ENCODE assay signal across 1 cellular context in the genomic region with DNA sequence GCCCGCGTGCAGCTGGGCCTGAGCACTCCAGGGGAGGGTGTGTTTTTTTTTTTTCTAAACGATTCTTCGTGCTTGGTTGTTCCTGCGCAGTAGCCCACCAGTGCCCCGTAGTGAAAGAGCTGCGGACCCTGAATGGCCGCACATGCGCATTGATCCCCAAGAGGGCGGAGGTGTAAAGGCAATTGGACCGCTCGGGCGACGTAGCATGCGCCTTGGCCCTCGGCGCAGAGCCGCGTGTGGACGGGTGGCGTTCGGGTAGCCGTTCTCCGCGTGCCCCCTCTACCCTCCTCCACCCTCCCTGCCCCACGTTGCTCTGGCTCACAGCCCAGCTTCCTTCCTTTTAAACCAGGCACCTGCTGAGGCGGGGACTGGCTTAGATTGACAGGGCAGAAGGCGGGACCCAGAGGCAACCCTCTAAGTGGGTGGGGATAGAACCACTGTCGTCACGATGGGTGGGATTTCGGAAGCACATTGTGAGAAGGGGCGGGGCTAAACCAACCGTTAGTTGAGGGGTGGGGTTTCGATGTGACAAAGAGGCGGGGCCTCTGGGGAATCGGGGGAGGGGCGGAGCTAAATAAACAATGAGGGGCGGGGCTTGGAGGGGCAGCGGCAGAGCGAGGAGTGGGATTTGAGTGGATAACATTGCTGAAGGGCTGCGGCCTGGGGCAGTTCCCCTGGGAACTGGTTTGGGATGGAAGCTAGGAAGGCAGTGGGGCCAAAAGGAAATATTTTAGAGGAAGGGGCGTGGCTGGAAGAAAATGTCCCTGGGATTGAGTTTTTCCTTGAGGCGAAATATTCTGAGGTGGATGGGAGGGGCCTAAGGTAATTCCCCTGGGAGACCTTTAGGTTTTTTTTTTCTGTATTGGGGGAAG.
TF ChIP-seq lines count a peak whose summit lies in the region.

No MANE protein-coding gene starts in this region.

TF ChIP-seq in H1, 55 proteins besides CTCF, POLR2A, EP300 and RAD21:
- no peak for TF ChIP-seq KDM1A (IDR thresholded peaks at IDR 0.05; ENCODE audit: borderline replicate concordance, low read length)
- peak; percentile 94 for TF ChIP-seq SP4 (IDR thresholded peaks at IDR 0.05; ENCODE audit: low read length)
- TF ChIP-seq BCL11A (IDR thresholded peaks at IDR 0.05; ENCODE audit: low read depth in 2 of 2, low read length in 2 of 2), result no peak
- TF ChIP-seq RFX5 (IDR thresholded peaks at IDR 0.05; ENCODE audit: borderline replicate concordance, low read depth, low read length), result no peak
- TF ChIP-seq JUN (IDR thresholded peaks at IDR 0.05; ENCODE audit: low read depth, low read length), result no peak
- no peak for TF ChIP-seq ZNF274 (IDR thresholded peaks at IDR 0.05; ENCODE audit: borderline replicate concordance, extremely low read depth, low read length)
- TF ChIP-seq SIRT6 (IDR thresholded peaks at IDR 0.05; ENCODE audit: low read length), result peak; percentile 52
- no peak for TF ChIP-seq GABPA (IDR thresholded peaks at IDR 0.05; ENCODE audit: borderline replicate concordance, insufficient read depth, low read length)
- no peak for TF ChIP-seq BRCA1 (IDR thresholded peaks at IDR 0.05; ENCODE audit: low read depth, low read length)
- no peak for TF ChIP-seq NRF1 (IDR thresholded peaks at IDR 0.05; ENCODE audit: low read depth, low read length)
- TF ChIP-seq, protein P1, sequence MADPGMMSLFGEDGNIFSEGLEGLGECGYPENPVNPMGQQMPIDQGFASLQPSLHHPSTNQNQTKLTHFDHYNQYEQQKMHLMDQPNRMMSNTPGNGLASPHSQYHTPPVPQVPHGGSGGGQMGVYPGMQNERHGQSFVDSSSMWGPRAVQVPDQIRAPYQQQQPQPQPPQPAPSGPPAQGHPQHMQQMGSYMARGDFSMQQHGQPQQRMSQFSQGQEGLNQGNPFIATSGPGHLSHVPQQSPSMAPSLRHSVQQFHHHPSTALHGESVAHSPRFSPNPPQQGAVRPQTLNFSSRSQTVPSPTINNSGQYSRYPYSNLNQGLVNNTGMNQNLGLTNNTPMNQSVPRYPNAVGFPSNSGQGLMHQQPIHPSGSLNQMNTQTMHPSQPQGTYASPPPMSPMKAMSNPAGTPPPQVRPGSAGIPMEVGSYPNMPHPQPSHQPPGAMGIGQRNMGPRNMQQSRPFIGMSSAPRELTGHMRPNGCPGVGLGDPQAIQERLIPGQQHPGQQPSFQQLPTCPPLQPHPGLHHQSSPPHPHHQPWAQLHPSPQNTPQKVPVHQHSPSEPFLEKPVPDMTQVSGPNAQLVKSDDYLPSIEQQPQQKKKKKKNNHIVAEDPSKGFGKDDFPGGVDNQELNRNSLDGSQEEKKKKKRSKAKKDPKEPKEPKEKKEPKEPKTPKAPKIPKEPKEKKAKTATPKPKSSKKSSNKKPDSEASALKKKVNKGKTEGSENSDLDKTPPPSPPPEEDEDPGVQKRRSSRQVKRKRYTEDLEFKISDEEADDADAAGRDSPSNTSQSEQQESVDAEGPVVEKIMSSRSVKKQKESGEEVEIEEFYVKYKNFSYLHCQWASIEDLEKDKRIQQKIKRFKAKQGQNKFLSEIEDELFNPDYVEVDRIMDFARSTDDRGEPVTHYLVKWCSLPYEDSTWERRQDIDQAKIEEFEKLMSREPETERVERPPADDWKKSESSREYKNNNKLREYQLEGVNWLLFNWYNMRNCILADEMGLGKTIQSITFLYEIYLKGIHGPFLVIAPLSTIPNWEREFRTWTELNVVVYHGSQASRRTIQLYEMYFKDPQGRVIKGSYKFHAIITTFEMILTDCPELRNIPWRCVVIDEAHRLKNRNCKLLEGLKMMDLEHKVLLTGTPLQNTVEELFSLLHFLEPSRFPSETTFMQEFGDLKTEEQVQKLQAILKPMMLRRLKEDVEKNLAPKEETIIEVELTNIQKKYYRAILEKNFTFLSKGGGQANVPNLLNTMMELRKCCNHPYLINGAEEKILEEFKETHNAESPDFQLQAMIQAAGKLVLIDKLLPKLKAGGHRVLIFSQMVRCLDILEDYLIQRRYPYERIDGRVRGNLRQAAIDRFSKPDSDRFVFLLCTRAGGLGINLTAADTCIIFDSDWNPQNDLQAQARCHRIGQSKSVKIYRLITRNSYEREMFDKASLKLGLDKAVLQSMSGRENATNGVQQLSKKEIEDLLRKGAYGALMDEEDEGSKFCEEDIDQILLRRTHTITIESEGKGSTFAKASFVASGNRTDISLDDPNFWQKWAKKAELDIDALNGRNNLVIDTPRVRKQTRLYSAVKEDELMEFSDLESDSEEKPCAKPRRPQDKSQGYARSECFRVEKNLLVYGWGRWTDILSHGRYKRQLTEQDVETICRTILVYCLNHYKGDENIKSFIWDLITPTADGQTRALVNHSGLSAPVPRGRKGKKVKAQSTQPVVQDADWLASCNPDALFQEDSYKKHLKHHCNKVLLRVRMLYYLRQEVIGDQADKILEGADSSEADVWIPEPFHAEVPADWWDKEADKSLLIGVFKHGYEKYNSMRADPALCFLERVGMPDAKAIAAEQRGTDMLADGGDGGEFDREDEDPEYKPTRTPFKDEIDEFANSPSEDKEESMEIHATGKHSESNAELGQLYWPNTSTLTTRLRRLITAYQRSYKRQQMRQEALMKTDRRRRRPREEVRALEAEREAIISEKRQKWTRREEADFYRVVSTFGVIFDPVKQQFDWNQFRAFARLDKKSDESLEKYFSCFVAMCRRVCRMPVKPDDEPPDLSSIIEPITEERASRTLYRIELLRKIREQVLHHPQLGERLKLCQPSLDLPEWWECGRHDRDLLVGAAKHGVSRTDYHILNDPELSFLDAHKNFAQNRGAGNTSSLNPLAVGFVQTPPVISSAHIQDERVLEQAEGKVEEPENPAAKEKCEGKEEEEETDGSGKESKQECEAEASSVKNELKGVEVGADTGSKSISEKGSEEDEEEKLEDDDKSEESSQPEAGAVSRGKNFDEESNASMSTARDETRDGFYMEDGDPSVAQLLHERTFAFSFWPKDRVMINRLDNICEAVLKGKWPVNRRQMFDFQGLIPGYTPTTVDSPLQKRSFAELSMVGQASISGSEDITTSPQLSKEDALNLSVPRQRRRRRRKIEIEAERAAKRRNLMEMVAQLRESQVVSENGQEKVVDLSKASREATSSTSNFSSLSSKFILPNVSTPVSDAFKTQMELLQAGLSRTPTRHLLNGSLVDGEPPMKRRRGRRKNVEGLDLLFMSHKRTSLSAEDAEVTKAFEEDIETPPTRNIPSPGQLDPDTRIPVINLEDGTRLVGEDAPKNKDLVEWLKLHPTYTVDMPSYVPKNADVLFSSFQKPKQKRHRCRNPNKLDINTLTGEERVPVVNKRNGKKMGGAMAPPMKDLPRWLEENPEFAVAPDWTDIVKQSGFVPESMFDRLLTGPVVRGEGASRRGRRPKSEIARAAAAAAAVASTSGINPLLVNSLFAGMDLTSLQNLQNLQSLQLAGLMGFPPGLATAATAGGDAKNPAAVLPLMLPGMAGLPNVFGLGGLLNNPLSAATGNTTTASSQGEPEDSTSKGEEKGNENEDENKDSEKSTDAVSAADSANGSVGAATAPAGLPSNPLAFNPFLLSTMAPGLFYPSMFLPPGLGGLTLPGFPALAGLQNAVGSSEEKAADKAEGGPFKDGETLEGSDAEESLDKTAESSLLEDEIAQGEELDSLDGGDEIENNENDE (IDR thresholded peaks at IDR 0.05; ENCODE audit: insufficient replicate concordance, low read length), result no peak
- TF ChIP-seq POLR2AphosphoS5 (IDR thresholded peaks at IDR 0.05; ENCODE audit: low read depth, low read length), result peak; percentile 99
- peak; percentile 83 for TF ChIP-seq TAF1 (IDR thresholded peaks at IDR 0.05; ENCODE audit: low read depth, low read length)
- no peak for TF ChIP-seq RXRA (IDR thresholded peaks at IDR 0.05; ENCODE audit: insufficient read depth, low read depth, low read length)
- TF ChIP-seq, protein P2, sequence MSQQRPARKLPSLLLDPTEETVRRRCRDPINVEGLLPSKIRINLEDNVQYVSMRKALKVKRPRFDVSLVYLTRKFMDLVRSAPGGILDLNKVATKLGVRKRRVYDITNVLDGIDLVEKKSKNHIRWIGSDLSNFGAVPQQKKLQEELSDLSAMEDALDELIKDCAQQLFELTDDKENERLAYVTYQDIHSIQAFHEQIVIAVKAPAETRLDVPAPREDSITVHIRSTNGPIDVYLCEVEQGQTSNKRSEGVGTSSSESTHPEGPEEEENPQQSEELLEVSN (IDR thresholded peaks at IDR 0.05), result peak; percentile 78; the same call in 1 of the 2 replicates
- no peak for TF ChIP-seq KDM4A (IDR thresholded peaks at IDR 0.05; ENCODE audit: low read depth, low read length, severe bottlenecking)
- TF ChIP-seq CHD2 (IDR thresholded peaks at IDR 0.05; ENCODE audit: low read length), result no peak
- TF ChIP-seq TCF12 (IDR thresholded peaks at IDR 0.05; ENCODE audit: low read depth, low read length), result no peak
- TF ChIP-seq, protein P3, sequence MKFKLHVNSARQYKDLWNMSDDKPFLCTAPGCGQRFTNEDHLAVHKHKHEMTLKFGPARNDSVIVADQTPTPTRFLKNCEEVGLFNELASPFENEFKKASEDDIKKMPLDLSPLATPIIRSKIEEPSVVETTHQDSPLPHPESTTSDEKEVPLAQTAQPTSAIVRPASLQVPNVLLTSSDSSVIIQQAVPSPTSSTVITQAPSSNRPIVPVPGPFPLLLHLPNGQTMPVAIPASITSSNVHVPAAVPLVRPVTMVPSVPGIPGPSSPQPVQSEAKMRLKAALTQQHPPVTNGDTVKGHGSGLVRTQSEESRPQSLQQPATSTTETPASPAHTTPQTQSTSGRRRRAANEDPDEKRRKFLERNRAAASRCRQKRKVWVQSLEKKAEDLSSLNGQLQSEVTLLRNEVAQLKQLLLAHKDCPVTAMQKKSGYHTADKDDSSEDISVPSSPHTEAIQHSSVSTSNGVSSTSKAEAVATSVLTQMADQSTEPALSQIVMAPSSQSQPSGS (IDR thresholded peaks at IDR 0.05; ENCODE audit: low read length), result peak; percentile 36; the same call in 1 of the 2 replicates
- TF ChIP-seq YY1 (IDR thresholded peaks at IDR 0.05; ENCODE audit: low read depth, low read length), result no peak
- TF ChIP-seq RBBP5 (IDR thresholded peaks at IDR 0.05; ENCODE audit: borderline replicate concordance, low read depth, low read length), result no peak
- no peak for TF ChIP-seq SP1 (IDR thresholded peaks at IDR 0.05; ENCODE audit: low read depth, low read length)
- peak; percentile 91 for TF ChIP-seq TAF7 (optimal IDR thresholded peaks at IDR 0.05; ENCODE audit: borderline replicate concordance, low read depth, low read length)
- TF ChIP-seq TEAD4 (IDR thresholded peaks at IDR 0.05; ENCODE audit: low read depth, low read length), result no peak
- no peak for TF ChIP-seq POU5F1 (IDR thresholded peaks at IDR 0.05; ENCODE audit: low read depth, low read length)
- no peak for TF ChIP-seq SRF (IDR thresholded peaks at IDR 0.05; ENCODE audit: low read depth, low read length)
- TF ChIP-seq NANOG (IDR thresholded peaks at IDR 0.05; ENCODE audit: insufficient read depth, low read depth, low read length, poor library complexity, severe bottlenecking), result no peak
- TF ChIP-seq SUZ12 (IDR thresholded peaks at IDR 0.05; ENCODE audit: low read length), result no peak
- peak; percentile 58 for TF ChIP-seq CREB1 (IDR thresholded peaks at IDR 0.05)
- TF ChIP-seq, protein P4, sequence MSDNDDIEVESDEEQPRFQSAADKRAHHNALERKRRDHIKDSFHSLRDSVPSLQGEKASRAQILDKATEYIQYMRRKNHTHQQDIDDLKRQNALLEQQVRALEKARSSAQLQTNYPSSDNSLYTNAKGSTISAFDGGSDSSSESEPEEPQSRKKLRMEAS (IDR thresholded peaks at IDR 0.05), result peak; percentile 92
- TF ChIP-seq CBX5 (IDR thresholded peaks at IDR 0.05; ENCODE audit: low read depth, low read length), result no peak
- TF ChIP-seq BACH1 (IDR thresholded peaks at IDR 0.05; ENCODE audit: low read length), result no peak
- no peak for TF ChIP-seq EGR1 (IDR thresholded peaks at IDR 0.05; ENCODE audit: borderline replicate concordance, low read depth, low read length)
- no peak for TF ChIP-seq RNF2 (IDR thresholded peaks at IDR 0.05; ENCODE audit: borderline replicate concordance, low read depth, low read length, missing control alignments, poor library complexity, severe bottlenecking)
- TF ChIP-seq HDAC6 (IDR thresholded peaks at IDR 0.05; ENCODE audit: low read depth, low read length), result no peak
- TF ChIP-seq TBP (IDR thresholded peaks at IDR 0.05; ENCODE audit: low read depth, low read length), result peak; percentile 95
- TF ChIP-seq, protein P5, sequence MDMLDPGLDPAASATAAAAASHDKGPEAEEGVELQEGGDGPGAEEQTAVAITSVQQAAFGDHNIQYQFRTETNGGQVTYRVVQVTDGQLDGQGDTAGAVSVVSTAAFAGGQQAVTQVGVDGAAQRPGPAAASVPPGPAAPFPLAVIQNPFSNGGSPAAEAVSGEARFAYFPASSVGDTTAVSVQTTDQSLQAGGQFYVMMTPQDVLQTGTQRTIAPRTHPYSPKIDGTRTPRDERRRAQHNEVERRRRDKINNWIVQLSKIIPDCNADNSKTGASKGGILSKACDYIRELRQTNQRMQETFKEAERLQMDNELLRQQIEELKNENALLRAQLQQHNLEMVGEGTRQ (IDR thresholded peaks at IDR 0.05; ENCODE audit: low read length), result 0 out of 2 replicates have a peak, but pooled peaks have one; percentile 12
- peak; percentile 77 for TF ChIP-seq PHF8 (conservative IDR thresholded peaks at IDR 0.05; ENCODE audit: low read depth, low read length)
- TF ChIP-seq JUND (IDR thresholded peaks at IDR 0.05; ENCODE audit: low read length), result peak; percentile 7; the same call in 1 of the 2 replicates
- TF ChIP-seq, protein P6, sequence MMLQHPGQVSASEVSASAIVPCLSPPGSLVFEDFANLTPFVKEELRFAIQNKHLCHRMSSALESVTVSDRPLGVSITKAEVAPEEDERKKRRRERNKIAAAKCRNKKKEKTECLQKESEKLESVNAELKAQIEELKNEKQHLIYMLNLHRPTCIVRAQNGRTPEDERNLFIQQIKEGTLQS (IDR thresholded peaks at IDR 0.05; ENCODE audit: insufficient read depth, low read depth, low read length), result no peak
- no peak for TF ChIP-seq SAP30 (IDR thresholded peaks at IDR 0.05; ENCODE audit: insufficient read depth, insufficient replicate concordance, low read length)
- TF ChIP-seq SIN3A (conservative IDR thresholded peaks at IDR 0.05 in 1 of 2, IDR thresholded peaks at IDR 0.05 in 1 of 2; ENCODE audit: low read depth in 1 of 2, low read length in 2 of 2), result peak in 1 of 2 experiments; percentile 19; a peak in 2 of 4 replicates
- TF ChIP-seq SIX5 (IDR thresholded peaks at IDR 0.05; ENCODE audit: low read depth, low read length), result no peak
- peak; percentile 86; the same call in 1 of the 2 replicates for TF ChIP-seq GTF2F1 (IDR thresholded peaks at IDR 0.05; ENCODE audit: borderline replicate concordance, low read depth, low read length)
- no peak for TF ChIP-seq ASH2L (IDR thresholded peaks at IDR 0.05; ENCODE audit: low read length)
